In genomic region chr7:4791738-4792536, GRCh38 we compare ENCODE assay signal across 8 cellular contexts. TPM values are rescaled to one million over a fixed set of nuclear protein-coding genes. Genes with fewer than 3 reads are reported as not detected.
DNase-seq lines count a peak whose midpoint lies in the region; TF ChIP-seq lines count a peak whose summit lies in the region.

No MANE protein-coding gene starts in this region.

- no peaks in the 10 kb centered on the region for H3K27me3 ChIP-seq in H9 (ENCODE audit: insufficient read depth, low read length)

- H2BK20ac ChIP-seq in H9 (ENCODE audit: low read depth, low read length, poor library complexity, severe bottlenecking), result no peak overlapping the region

- H3K9me3 Mint-ChIP-seq in H9, result peaks cover 0 to 3% of the 10 kb centered on the region in 2 experiments; a peak in 2 of 5 replicates

- no peaks in the 10 kb centered on the region for H3K9me3 ChIP-seq in H9 (ENCODE audit: control insufficient read depth, low read depth, low read length)

- H3K56ac ChIP-seq in H9 (ENCODE audit: insufficient read length, low read depth, low read length), result no peak overlapping the region

- H3T11ph ChIP-seq in H9 (ENCODE audit: low read length), result no peak overlapping the region

- no peaks in the 10 kb centered on the region for H3K79me2 ChIP-seq in H9 (ENCODE audit: insufficient read depth, low read length)

- H3K23ac ChIP-seq in H9 (ENCODE audit: insufficient read length, low read depth, low read length), result no peak overlapping the region

- no peak overlapping the region for H3K14ac ChIP-seq in H9 (ENCODE audit: insufficient read depth, low read length)

- H4K8ac ChIP-seq in H9 (replicated peaks; ENCODE audit: insufficient read length, low read depth, low read length), result no peak overlapping the region

- H3K27me3 Mint-ChIP-seq in H9 (ENCODE audit: low read depth), result no peaks in the 10 kb centered on the region

- no peak overlapping the region for H3K4ac ChIP-seq in H9 (ENCODE audit: low read depth, low read length)

- H2BK5ac ChIP-seq in H9 (ENCODE audit: insufficient read length, low read length), result no peak overlapping the region

- peaks cover 6 to 7% of the 10 kb centered on the region in 2 experiments; a peak in 3 of 4 replicates for H3K4me1 Mint-ChIP-seq in H9

- no peaks in the 10 kb centered on the region for H3K79me1 ChIP-seq in H9 (ENCODE audit: insufficient read depth, low read depth, low read length, poor library complexity, severe bottlenecking)

- no peak overlapping the region for H2AFZ ChIP-seq in H9 (ENCODE audit: low read length)

- H3K27ac Mint-ChIP-seq in H9, result peak overlapping the region in 1 of 3 experiments; percentile 83; a peak in 1 of 7 replicates

- DNase-seq in H9 (peak; percentile 91), cerebellum (ENCODE audit: low spot score) (peak; percentile 62), kidney glomerular epithelial cell (lab: John Stamatoyannopoulos, UW) (peak; percentile 2), SK-N-DZ (ENCODE audit: low spot score) (no peak), KG1 (lab: John Stamatoyannopoulos, UW) (no peak)
- DNase-seq in activated CD4-positive, CD25-positive, alpha-beta regulatory T cell treated with anti-CD3 and anti-CD28 coated beads, Interleukin-2, amount 50 U/mL, for 72 hours, result peak; percentile 78
- peak; percentile 80 to 81 for DNase-seq in stimulated activated CD4-positive, alpha-beta T cell treated with anti-CD3 and anti-CD28 coated beads, Interleukin-1b, Interleukin-23, amount 100 ng/mL, for 4 hours (ENCODE audit: low read depth in 2 of 2)

- H4K20me1 ChIP-seq in H9 (ENCODE audit: control insufficient read depth, insufficient read depth, insufficient read length), result no peaks in the 10 kb centered on the region

- no peak overlapping the region for H2BK120ac ChIP-seq in H9 (ENCODE audit: low read depth, low read length, poor library complexity, severe bottlenecking)

- H3K4me1 ChIP-seq in H9 (ENCODE audit: insufficient read depth, low read length), result no peaks in the 10 kb centered on the region

- peaks cover 5% of the 10 kb centered on the region for H3K23me2 ChIP-seq in H9 (ENCODE audit: insufficient read length, low read depth, low read length, poor library complexity, severe bottlenecking)

- peak overlapping the region; percentile 34 to 58; a peak in 3 of 5 replicates for H3K4me3 Mint-ChIP-seq in H9

- H3K27ac ChIP-seq in 22Rv1 (peak overlapping the region; percentile 53), H9 (ENCODE audit: insufficient read length, low read depth, low read length) (no peak overlapping the region)

- WGBS in H9 (ENCODE audit: extremely low coverage, insufficient read length, low lambda C conversion rate), result no CpG with 5 or more reads among the region's 50 CpGs

- no peak overlapping the region for H2AK5ac ChIP-seq in H9 (ENCODE audit: insufficient read length, low read length)

- H3K4me2 ChIP-seq in H9 (ENCODE audit: insufficient read depth, insufficient read length, low read length), result no peak overlapping the region

- H3K18ac ChIP-seq in H9 (ENCODE audit: insufficient read length, low read depth, low read length), result no peak overlapping the region

- no peak overlapping the region for H4K91ac ChIP-seq in H9 (ENCODE audit: insufficient read length, low read depth, low read length)

- H4K5ac ChIP-seq in H9 (ENCODE audit: insufficient read length, low read depth, low read length), result no peak overlapping the region

- H3K9ac ChIP-seq in H9 (ENCODE audit: extremely low read depth, insufficient read length, low read length), result no peak overlapping the region

- H2BK12ac ChIP-seq in H9 (ENCODE audit: insufficient read length, low read depth, low read length), result no peak overlapping the region

- H2BK15ac ChIP-seq in H9 (ENCODE audit: low read depth, low read length), result no peak overlapping the region

- H3K36me3 Mint-ChIP-seq in H9 (ENCODE audit: insufficient read depth in 1 of 3, low read depth in 3 of 3), result peaks cover 4 to 21% (median 11%) of the 10 kb centered on the region in 3 experiments; a peak in 6 of 7 replicates

- TF ChIP-seq CTCF in 22Rv1 (IDR thresholded peaks at IDR 0.05) (peak; percentile 99), H9 (conservative IDR thresholded peaks at IDR 0.05) (peak; percentile 94)

RNA-seq across cellular contexts. Expression of gene AP5Z1, which starts 16.5 kb away (rescaled TPM):
- total RNA-seq in H9 (2021) (38.3 and 39.2 TPM in 2 replicates), cerebellum (14.9 TPM)
- 26.0 and 28.2 TPM in 2 replicates for polyA plus RNA-seq in SK-N-DZ (2014; cell fraction: cytosol; rRNA removed)
- polyA plus RNA-seq in SK-N-DZ (2014; cell fraction: nucleus; rRNA removed), result 90.4 and 109 TPM in 2 replicates

Comparison
In these comparisons a context has a peak if more than half of its experiments do, and no peak if none do; other contexts are left out.
1. DNase-seq: peak in H9 (single experiment), activated CD4-positive, CD25-positive, alpha-beta regulatory T cell treated with anti-CD3 and anti-CD28 coated beads, Interleukin-2, amount 50 U/mL, for 72 hours (single experiment), cerebellum (single experiment), kidney glomerular epithelial cell (single experiment) and stimulated activated CD4-positive, alpha-beta T cell treated with anti-CD3 and anti-CD28 coated beads, Interleukin-1b, Interleukin-23, amount 100 ng/mL, for 4 hours (2 of 2); none in SK-N-DZ (single experiment) and KG1 (single experiment).